ENCODE assay signal across 11 cellular contexts in genomic region chr17:59634632-59635561, GRCh38. TPM values are rescaled to one million over a fixed set of nuclear protein-coding genes. Genes with fewer than 3 reads are reported as not detected.
A peak's percentile ranks its signal among the peaks of the same experiment; 100 is the strongest.
DNase-seq lines count a peak whose midpoint lies in the region; ATAC-seq, FAIRE-seq and TF ChIP-seq lines count a peak whose summit lies in the region.
"Had no signal": no experiment of that assay in that cellular context is flagged by ENCODE, and none has a peak within 500 bp of the region (broad histone marks: within the 10 kb centered on the region; RNA-seq: fewer than 3 reads in every experiment).

No MANE protein-coding gene starts in this region.

- peak overlapping the region; percentile 34 for H3K27ac ChIP-seq in CD4-positive, CD25-positive, alpha-beta regulatory T cell (ENCODE audit: insufficient read depth, low read length, poor library complexity, severe bottlenecking)
- H3K27ac ChIP-seq in suprapubic skin, result no peak overlapping the region

- H3K27me3 Mint-ChIP-seq in CD4-positive, CD25-positive, alpha-beta regulatory T cell, result no peaks in the 10 kb centered on the region
- H3K27me3 Mint-ChIP-seq in mesothelial cell of epicardium (ENCODE audit: low read depth), result no peaks in the 10 kb centered on the region

- TF ChIP-seq POLR2A in suprapubic skin (IDR thresholded peaks at IDR 0.05), result no peak

- H3K36me3 ChIP-seq in CD4-positive, CD25-positive, alpha-beta regulatory T cell (ENCODE audit: control insufficient read depth, insufficient read depth, low read length), result no peaks in the 10 kb centered on the region
- H3K36me3 ChIP-seq in bronchial epithelial cell (ENCODE audit: control insufficient read depth, insufficient read depth, low read length) (peaks cover 5% of the 10 kb centered on the region), suprapubic skin (no peaks in the 10 kb centered on the region)

- peaks cover 37% of the 10 kb centered on the region for H3K4me1 ChIP-seq in CD4-positive, CD25-positive, alpha-beta regulatory T cell (ENCODE audit: control insufficient read depth, insufficient read depth, low read length, poor library complexity, severe bottlenecking)
- H3K4me1 ChIP-seq in suprapubic skin, result peaks cover 43% of the 10 kb centered on the region

- peak overlapping the region; percentile 15 to 45 (median 23) for H3K27ac Mint-ChIP-seq in CD4-positive, CD25-positive, alpha-beta regulatory T cell
- peak overlapping the region; percentile 83 for H3K27ac Mint-ChIP-seq in mesothelial cell of epicardium

- H3K4me1 Mint-ChIP-seq in CD4-positive, CD25-positive, alpha-beta regulatory T cell, result peaks cover 33 to 77% (median 55%) of the 10 kb centered on the region in 4 donors
- H3K4me1 Mint-ChIP-seq in mesothelial cell of epicardium, result peaks cover 18% of the 10 kb centered on the region

- TF ChIP-seq CTCF in bronchial epithelial cell (IDR thresholded peaks at IDR 0.05; ENCODE audit: insufficient read depth, low read length, severe bottlenecking), result no peak
- no peak for TF ChIP-seq CTCF in mesothelial cell of epicardium (IDR thresholded peaks at IDR 0.05; ENCODE audit: unreplicated experiment)
- no peak for TF ChIP-seq CTCF in suprapubic skin (IDR thresholded peaks at IDR 0.05)

- H3K4me3 Mint-ChIP-seq in CD4-positive, CD25-positive, alpha-beta regulatory T cell, result peak overlapping the region in 3 of 4 donors; percentile 35 to 47 (median 44)
- H3K4me3 Mint-ChIP-seq in mesothelial cell of epicardium, result no peak overlapping the region

- no peak for TF ChIP-seq EP300 in suprapubic skin (IDR thresholded peaks at IDR 0.05)

- H3K4me3 ChIP-seq in CD4-positive, CD25-positive, alpha-beta regulatory T cell (ENCODE audit: low read depth, low read length), result peak overlapping the region; percentile 1
- H3K4me3 ChIP-seq in bronchial epithelial cell (ENCODE audit: low read depth, low read length), result no peak overlapping the region
- no peak overlapping the region for H3K4me3 ChIP-seq in suprapubic skin

- no peaks in the 10 kb centered on the region for H3K36me3 Mint-ChIP-seq in CD4-positive, CD25-positive, alpha-beta regulatory T cell
- H3K36me3 Mint-ChIP-seq in mesothelial cell of epicardium, result peaks cover 10% of the 10 kb centered on the region

- no peaks in the 10 kb centered on the region for H3K9me3 Mint-ChIP-seq in CD4-positive, CD25-positive, alpha-beta regulatory T cell
- peaks cover 7% of the 10 kb centered on the region for H3K9me3 Mint-ChIP-seq in mesothelial cell of epicardium

- ATAC-seq in CD4-positive, CD25-positive, alpha-beta regulatory T cell (ENCODE audit: low read depth in 2 of 2), result no peak
- ATAC-seq in HG03196 (IDR thresholded peaks at IDR 0.05; ENCODE audit: unreplicated experiment), result peak; percentile 46
- no peak for ATAC-seq in HG02678 (IDR thresholded peaks at IDR 0.05; ENCODE audit: unreplicated experiment)
- ATAC-seq in GM18873 (IDR thresholded peaks at IDR 0.05; ENCODE audit: low FRiP score, unreplicated experiment), result no peak

- H3K9me3 ChIP-seq in CD4-positive, CD25-positive, alpha-beta regulatory T cell (ENCODE audit: control insufficient read depth in 2 of 2, low read length in 2 of 2), result no peaks in the 10 kb centered on the region
- H3K9me3 ChIP-seq in suprapubic skin, result no peaks in the 10 kb centered on the region

- FAIRE-seq in bronchial epithelial cell (lab: Jason Lieb, UNC), result no peak

- WGBS in suprapubic skin, result 34% methylated on average over 3 of the region's 3 CpGs

- peak in 1 of 3 donors; percentile 58 for DNase-seq in CD4-positive, CD25-positive, alpha-beta regulatory T cell
- DNase-seq in bronchial epithelial cell (ENCODE audit: low read depth), result peak; percentile 54
- no peak for DNase-seq in mesothelial cell of epicardium (ENCODE audit: low spot score in 2 of 2, unreplicated experiment in 2 of 2)
- no peak for DNase-seq in suprapubic skin (ENCODE audit: low spot score in 2 of 2)
- DNase-seq in COR-L47 (lab: John Stamatoyannopoulos, UW), result no peak
- DNase-seq: activated CD4-positive, alpha-beta T cell treated with anti-CD3 and anti-CD28 coated beads, Interleukin-2, amount 50 U/mL, for 48 hours; effector memory CD4-positive, alpha-beta T cell; NCI-H446 treated with DMSO at 0.1 percent for 48 hours had no signal

- no peaks in the 10 kb centered on the region for H3K27me3 ChIP-seq in CD4-positive, CD25-positive, alpha-beta regulatory T cell (ENCODE audit: control insufficient read depth, insufficient read depth, low read length)
- H3K27me3 ChIP-seq in bronchial epithelial cell (ENCODE audit: control insufficient read depth, insufficient read depth, low read length), result no peaks in the 10 kb centered on the region
- no peaks in the 10 kb centered on the region for H3K27me3 ChIP-seq in suprapubic skin

RNA-seq across cellular contexts. Expression of gene CLTC, which starts 15.2 kb away (rescaled TPM):
- 111 TPM for total RNA-seq in CD4-positive, CD25-positive, alpha-beta regulatory T cell
- polyA plus RNA-seq in CD4-positive, CD25-positive, alpha-beta regulatory T cell, result 10 to 100 TPM; 37.4 to 47.2 (median 37.9) TPM
- total RNA-seq in bronchial epithelial cell, result 251 and 258 TPM in 2 replicates
- total RNA-seq in mesothelial cell of epicardium, result 192 to 201 TPM (median 192 TPM) in 3 replicates
- total RNA-seq in suprapubic skin, result 100 to 1,000 TPM in 3 of 4 donors, 10 to 100 TPM in 1; 99.2 to 178 (median 152) TPM
